In genomic region chr20:63973636-63974401, GRCh38 we compare ENCODE assay signal across 1 cellular context.
TF ChIP-seq lines count a peak whose summit lies in the region.

No MANE protein-coding gene starts in this region.

TF ChIP-seq in HepG2, 621 proteins besides CTCF, POLR2A, EP300 and RAD21 (continued from another document and continues in another):
- TF ChIP-seq BCLAF1 (IDR thresholded peaks at IDR 0.05), result no peak
- TF ChIP-seq SKI (IDR thresholded peaks at IDR 0.05; ENCODE audit: partially characterized antibody), result peak; percentile 88
- TF ChIP-seq RFX3 (CRISPR knock-in tag; IDR thresholded peaks at IDR 0.05), result no peak
- 0 out of 2 replicates have a peak, but pooled peaks have one; percentile 85 for TF ChIP-seq E2F2 (CRISPR knock-in tag; IDR thresholded peaks at IDR 0.05; ENCODE audit: borderline replicate concordance)
- peak; percentile 66 for TF ChIP-seq HIC2 (CRISPR knock-in tag; IDR thresholded peaks at IDR 0.05; ENCODE audit: low read depth)
- TF ChIP-seq YEATS4 (CRISPR knock-in tag; IDR thresholded peaks at IDR 0.05; ENCODE audit: borderline replicate concordance), result peak; percentile 81; the same call in 1 of the 2 replicates
- no peak for TF ChIP-seq ZNF101 (CRISPR knock-in tag; IDR thresholded peaks at IDR 0.05; ENCODE audit: borderline replicate concordance, low read depth)
- peak; percentile 93 for TF ChIP-seq MAX (IDR thresholded peaks at IDR 0.05)
- no peak for TF ChIP-seq ATM (IDR thresholded peaks at IDR 0.05; ENCODE audit: borderline replicate concordance)
- peak; percentile 69; the same call in 1 of the 2 replicates for TF ChIP-seq ZNF451 (CRISPR knock-in tag; IDR thresholded peaks at IDR 0.05)
- TF ChIP-seq ZNF501 (CRISPR knock-in tag; IDR thresholded peaks at IDR 0.05), result peak; percentile 94
- 0 out of 2 replicates have a peak, but pooled peaks have one; percentile 78 for TF ChIP-seq PAX8 (CRISPR knock-in tag; IDR thresholded peaks at IDR 0.05; ENCODE audit: borderline replicate concordance)
- TF ChIP-seq CBX1 (IDR thresholded peaks at IDR 0.05; ENCODE audit: low read depth), result peak; percentile 80
- peak; percentile 55; the same call in 1 of the 2 replicates for TF ChIP-seq EED (CRISPR knock-in tag; IDR thresholded peaks at IDR 0.05)
- peak in 1 of 2 experiments; percentile 44; a peak in 1 of 4 replicates for TF ChIP-seq NR2F1 (CRISPR knock-in tag; IDR thresholded peaks at IDR 0.05)
- TF ChIP-seq ZBTB25 (CRISPR knock-in tag; IDR thresholded peaks at IDR 0.05), result peak; percentile 90
- TF ChIP-seq NFE2 (CRISPR knock-in tag; IDR thresholded peaks at IDR 0.05), result 0 out of 2 replicates have a peak, but pooled peaks have one; percentile 1
- TF ChIP-seq ZFP1 (CRISPR knock-in tag; IDR thresholded peaks at IDR 0.05), result peak; percentile 77; the same call in 1 of the 2 replicates
- TF ChIP-seq ONECUT2 (CRISPR knock-in tag; IDR thresholded peaks at IDR 0.05), result no peak
- peak; percentile 77 for TF ChIP-seq ZSCAN25 (CRISPR knock-in tag; IDR thresholded peaks at IDR 0.05)
- no peak; the same call in 1 of the 2 replicates for TF ChIP-seq NR1H2 (CRISPR knock-in tag; IDR thresholded peaks at IDR 0.05; ENCODE audit: borderline replicate concordance, low read depth)
- peak; percentile 70; the same call in 1 of the 2 replicates for TF ChIP-seq TEF (CRISPR knock-in tag; IDR thresholded peaks at IDR 0.05)
- TF ChIP-seq ZIK1 (CRISPR knock-in tag; IDR thresholded peaks at IDR 0.05; ENCODE audit: borderline replicate concordance, low read depth), result peak; percentile 86; the same call in 1 of the 2 replicates
- peak; percentile 89 for TF ChIP-seq ZBTB26 (CRISPR knock-in tag; IDR thresholded peaks at IDR 0.05; ENCODE audit: borderline replicate concordance)
- TF ChIP-seq ZNF589 (CRISPR knock-in tag; conservative IDR thresholded peaks at IDR 0.05), result no peak
- peak; percentile 78; the same call in 1 of the 2 replicates for TF ChIP-seq ZNF264 (CRISPR knock-in tag; IDR thresholded peaks at IDR 0.05)
- peak; percentile 82; the same call in 1 of the 2 replicates for TF ChIP-seq AKNA (CRISPR knock-in tag; IDR thresholded peaks at IDR 0.05; ENCODE audit: borderline replicate concordance)
- no peak; the same call in 1 of the 2 replicates for TF ChIP-seq SNAPC5 (CRISPR knock-in tag; IDR thresholded peaks at IDR 0.05; ENCODE audit: borderline replicate concordance)
- peak; percentile 87; the same call in 1 of the 2 replicates for TF ChIP-seq MIXL1 (CRISPR knock-in tag; IDR thresholded peaks at IDR 0.05)
- TF ChIP-seq MYNN (CRISPR knock-in tag; IDR thresholded peaks at IDR 0.05; ENCODE audit: low read depth), result peak; percentile 80
- TF ChIP-seq NFE2L1 (CRISPR knock-in tag; IDR thresholded peaks at IDR 0.05; ENCODE audit: borderline replicate concordance), result peak; percentile 48; the same call in 1 of the 2 replicates
- TF ChIP-seq ZMAT3 (CRISPR knock-in tag; conservative IDR thresholded peaks at IDR 0.05), result peak; percentile 91; the same call in 1 of the 2 replicates
- no peak for TF ChIP-seq NFE2L2 (IDR thresholded peaks at IDR 0.05; ENCODE audit: low read length)
- TF ChIP-seq ZNF724P (CRISPR knock-in tag; IDR thresholded peaks at IDR 0.05; ENCODE audit: borderline replicate concordance), result peak; percentile 89
- TF ChIP-seq ATF4 (CRISPR knock-in tag; IDR thresholded peaks at IDR 0.05), result no peak
- no peak for TF ChIP-seq SRY (CRISPR knock-in tag; IDR thresholded peaks at IDR 0.05)
- TF ChIP-seq TFDP2 (CRISPR knock-in tag; IDR thresholded peaks at IDR 0.05), result peak; percentile 82
- peak; percentile 94 for TF ChIP-seq IKZF5 (CRISPR knock-in tag; IDR thresholded peaks at IDR 0.05)
- TF ChIP-seq PHF5A (CRISPR knock-in tag; IDR thresholded peaks at IDR 0.05; ENCODE audit: low read depth, unreplicated experiment), result peak; percentile 61
- peak; percentile 91 for TF ChIP-seq HIVEP1 (CRISPR knock-in tag; IDR thresholded peaks at IDR 0.05)
